Comparison of ENCODE assay signal across 7 cellular contexts in genomic region chrX:72180539-72180938, GRCh38. TPM values are rescaled to one million over a fixed set of nuclear protein-coding genes. Genes with fewer than 3 reads are reported as not detected.
DNase-seq lines count a peak whose midpoint lies in the region; ATAC-seq and TF ChIP-seq lines count a peak whose summit lies in the region.

No MANE protein-coding gene starts in this region.

- H3K4me1 ChIP-seq in skeletal muscle tissue (ENCODE audit: control insufficient read depth in 3 of 3, insufficient read depth in 3 of 3, low read length in 3 of 3), result peaks cover 9 to 16% (median 14%) of the 10 kb centered on the region in 3 donors

- no peak overlapping the region for H3K4me3 Mint-ChIP-seq in activated CD8-positive, alpha-beta memory T cell treated with anti-CD3 and anti-CD28 coated beads, Interleukin-2, amount 10 ng/mL, durations not matched to agents 7 days and 5 days

- H3K36me3 ChIP-seq in skeletal muscle tissue (ENCODE audit: control insufficient read depth in 3 of 3, insufficient read depth in 3 of 3, low read length in 3 of 3), result no peaks in the 10 kb centered on the region

- ATAC-seq in activated CD8-positive, alpha-beta memory T cell treated with anti-CD3 and anti-CD28 coated beads, Interleukin-2, amount 10 ng/mL, durations not matched to agents 7 days and 5 days, result no peak
- no peak for ATAC-seq in GM19397 (IDR thresholded peaks at IDR 0.05; ENCODE audit: unreplicated experiment)

- peak; percentile 44 for DNase-seq in NCI-H1694 treated with DMSO at 0.1 percent for 48 hours (lab: John Stamatoyannopoulos, UW)
- no peak for DNase-seq in epithelial cell of prostate (ENCODE audit: low read depth, low spot score)
- no peak for DNase-seq in activated CD8-positive, alpha-beta memory T cell treated with anti-CD3 and anti-CD28 coated beads, Interleukin-2, amount 10 ng/mL, durations not matched to agents 7 days and 5 days
- no peak for DNase-seq in hepatic stellate cell (ENCODE audit: low spot score)

- no peaks in the 10 kb centered on the region for H3K27me3 ChIP-seq in skeletal muscle tissue (ENCODE audit: control insufficient read depth in 3 of 3, insufficient read depth in 3 of 3, low read length in 3 of 3)

- CTCF ChIA-PET in activated CD8-positive, alpha-beta memory T cell treated with anti-CD3 and anti-CD28 coated beads, Interleukin-2, amount 10 ng/mL, durations not matched to agents 7 days and 5 days (lab: Charles Lee), result interaction anchor here (0.9 to 1.7 kb wide), 4 partner anchors 49 to 162 kb away, joined by 3 to 5 read pairs (median 4); partner anchors contain the start of genes RPS4X and RTL5

- H3K27ac ChIP-seq in epithelial cell of prostate (peak overlapping the region; percentile 67), skeletal muscle tissue (ENCODE audit: low read depth, low read length) (peak overlapping the region; percentile 42)

- no peaks in the 10 kb centered on the region for H3K27me3 Mint-ChIP-seq in activated CD8-positive, alpha-beta memory T cell treated with anti-CD3 and anti-CD28 coated beads, Interleukin-2, amount 10 ng/mL, durations not matched to agents 7 days and 5 days

- H3K36me3 Mint-ChIP-seq in activated CD8-positive, alpha-beta memory T cell treated with anti-CD3 and anti-CD28 coated beads, Interleukin-2, amount 10 ng/mL, durations not matched to agents 7 days and 5 days, result peaks cover 3% of the 10 kb centered on the region

- peak overlapping the region; percentile 60 for H3K4me3 ChIP-seq in GM12875 (ENCODE audit: low read depth, low read length)
- peak overlapping the region; percentile 77 to 94 (median 90) for H3K4me3 ChIP-seq in skeletal muscle tissue (ENCODE audit: low read length in 3 of 3)

- peaks cover 8% of the 10 kb centered on the region for H3K4me1 Mint-ChIP-seq in activated CD8-positive, alpha-beta memory T cell treated with anti-CD3 and anti-CD28 coated beads, Interleukin-2, amount 10 ng/mL, durations not matched to agents 7 days and 5 days

- peak overlapping the region in 2 of 3 donors; percentile 76 to 80 for H3K9ac ChIP-seq in skeletal muscle tissue (ENCODE audit: low read depth in 1 of 3, low read length in 3 of 3)

- no peak for TF ChIP-seq CTCF in GM12875 (IDR thresholded peaks at IDR 0.05; ENCODE audit: borderline replicate concordance, insufficient read depth, low read depth, low read length)

- H3K9me3 Mint-ChIP-seq in activated CD8-positive, alpha-beta memory T cell treated with anti-CD3 and anti-CD28 coated beads, Interleukin-2, amount 10 ng/mL, durations not matched to agents 7 days and 5 days (ENCODE audit: low read depth), result no peaks in the 10 kb centered on the region

- H3K9me3 ChIP-seq in skeletal muscle tissue (ENCODE audit: control insufficient read depth in 3 of 3, low read length in 3 of 3), result no peaks in the 10 kb centered on the region

- H3K27ac Mint-ChIP-seq in activated CD8-positive, alpha-beta memory T cell treated with anti-CD3 and anti-CD28 coated beads, Interleukin-2, amount 10 ng/mL, durations not matched to agents 7 days and 5 days, result no peak overlapping the region

RNA-seq across cellular contexts. Expression of gene PIN4, which starts 1.0 kb away (rescaled TPM):
- 13.0 TPM for total RNA-seq in skeletal muscle tissue
- total RNA-seq in activated CD8-positive, alpha-beta memory T cell treated with anti-CD3 and anti-CD28 coated beads, Interleukin-2, amount 10 ng/mL, durations not matched to agents 7 days and 5 days, result 10 to 100 TPM in 1 of 2 experiments, 1 to 10 TPM in 1; 8.4 to 11.0 TPM

RNA-seq across cellular contexts. Expression of gene RTL5, which starts 48.8 kb away (rescaled TPM):
- total RNA-seq in skeletal muscle tissue, result 3.1 TPM
- total RNA-seq in activated CD8-positive, alpha-beta memory T cell treated with anti-CD3 and anti-CD28 coated beads, Interleukin-2, amount 10 ng/mL, durations not matched to agents 7 days and 5 days, result under 1 TPM; 0.14 to 0.20 TPM

RNA-seq across cellular contexts. Expression of gene ERCC6L, which starts 58.3 kb away (rescaled TPM):
- total RNA-seq in skeletal muscle tissue, result 0.52 TPM
- 10 to 100 TPM; 13.4 to 14.1 TPM for total RNA-seq in activated CD8-positive, alpha-beta memory T cell treated with anti-CD3 and anti-CD28 coated beads, Interleukin-2, amount 10 ng/mL, durations not matched to agents 7 days and 5 days
